ENCODE assay signal across 28 cellular contexts in genomic region chr16:72895951-72896350, GRCh38.
DNase-seq lines count a peak whose midpoint lies in the region; ATAC-seq and TF ChIP-seq lines count a peak whose summit lies in the region.
"Had no signal": no experiment of that assay in that cellular context is flagged by ENCODE, and none has a peak within 500 bp of the region (broad histone marks: within the 10 kb centered on the region; RNA-seq: fewer than 3 reads in every experiment).

No MANE protein-coding gene starts in this region.

- peaks cover 23% of the 10 kb centered on the region for H3K79me2 ChIP-seq in fibroblast of lung (ENCODE audit: control insufficient read depth, insufficient read depth, low read length)
- H3K79me2 ChIP-seq in PC-9 (ENCODE audit: low read depth) = 0 out of 2 replicates have a peak, but pooled peaks cover 2% of the 10 kb centered on the region

- no peaks in the 10 kb centered on the region for H3K9me2 ChIP-seq in PC-9 (ENCODE audit: insufficient read depth)

- H3K4me2 ChIP-seq in fibroblast of lung (ENCODE audit: extremely low read depth, insufficient read depth, low read length) (peak overlapping the region; percentile 56), PC-9 (no peak overlapping the region)

- H2AFZ ChIP-seq in fibroblast of lung (ENCODE audit: low read length) (no peak overlapping the region), PC-9 (no peak overlapping the region)

- no peak overlapping the region for H3K4me3 Mint-ChIP-seq in mesothelial cell of epicardium
- H3K4me3 Mint-ChIP-seq: activated CD4-positive, alpha-beta T cell treated with anti-CD3 and anti-CD28 coated beads for 36 hours; activated CD8-positive, alpha-beta T cell treated with anti-CD3 and anti-CD28 coated beads, Interleukin-2, amount 10 ng/mL, durations not matched to agents 7 days and 5 days; activated naive CD4-positive, alpha-beta T cell treated with anti-CD3 and anti-CD28 coated beads for 36 hours; CD14-positive monocyte; IgD-negative memory B cell; stimulated activated memory B cell treated with anti-CD40 and anti-IgM and Interleukin-4, amounts not matched to agents 10 μg/mL and 1 μg/mL and 100 μg/mL, for 72 hours; T-helper 2 cell treated with Interferon-gamma antibody and Interleukin-4, amounts not matched to agents 5 μg/mL and 100 μg/mL, for 36 hours had no signal

- DNase-seq in Right ventricle myocardium inferior (ENCODE audit: missing footprints) (no peak), cardiac septum (ENCODE audit: low spot score) (no peak), fibroblast of lung (ENCODE audit: low read depth in 2 of 2) (no peak), mesothelial cell of epicardium (ENCODE audit: low spot score in 2 of 2, unreplicated experiment in 2 of 2) (no peak), uterus (peak in 1 of 2 donors; percentile 38), PC-9 (no peak), H7 (no peak), NCI-H526 treated with DMSO at 0.1 percent for 48 hours (lab: John Stamatoyannopoulos, UW) (no peak)
- DNase-seq: activated CD4-positive, alpha-beta T cell treated with anti-CD3 and anti-CD28 coated beads for 36 hours; activated CD8-positive, alpha-beta T cell treated with anti-CD3 and anti-CD28 coated beads, Interleukin-2, amount 10 ng/mL, durations not matched to agents 7 days and 5 days; activated naive CD4-positive, alpha-beta T cell treated with anti-CD3 and anti-CD28 coated beads for 36 hours; effector CD4-positive, alpha-beta T cell; GDM1; left lung; NCI-H1092; NCI-H1694; NK-92 treated with Interleukin-12 subunit alpha and Interleukin-12 subunit beta, amount 100 ng/mL, for 24 hours; posterior cingulate gyrus; SIG-M5; upper lobe of right lung had no signal

- no peaks in the 10 kb centered on the region for H3K9me3 ChIP-seq in fibroblast of lung (ENCODE audit: control insufficient read depth, insufficient read depth, low read depth, low read length)
- no peaks in the 10 kb centered on the region for H3K9me3 ChIP-seq in uterus
- no peaks in the 10 kb centered on the region for H3K9me3 ChIP-seq in PC-9 (ENCODE audit: insufficient read depth, low read depth)
- H3K9me3 ChIP-seq: HAP-1, left lung, neutrophil, upper lobe of right lung had no signal

- no peak for TF ChIP-seq POLR2A in uterus (IDR thresholded peaks at IDR 0.05)

- H4K20me1 ChIP-seq in fibroblast of lung (ENCODE audit: control insufficient read depth, extremely low read depth, insufficient read depth, low read length) = no peaks in the 10 kb centered on the region
- no peaks in the 10 kb centered on the region for H4K20me1 ChIP-seq in PC-9 (ENCODE audit: insufficient read depth)

- H3K4me3 ChIP-seq in fibroblast of lung (replicated peaks in 1 of 4; ENCODE audit: control extremely low read depth in 1 of 4, insufficient read depth in 1 of 4, low read depth in 3 of 4, low read length in 4 of 4) (peak overlapping the region in 1 of 4 experiments; percentile 23), uterus (no peak overlapping the region), PC-9 (no peak overlapping the region), H7 (ENCODE audit: insufficient read depth, low read depth, low read length) (no peak overlapping the region)
- H3K4me3 ChIP-seq: HAP-1, left lung, upper lobe of right lung had no signal

- intact Hi-C loops in Right ventricle myocardium inferior (cut with DNase I) = loop anchor here (5.0 kb wide), 2 partner anchors 36 to 161 kb away; no protein-coding TSS in a partner anchor
- intact Hi-C loops in cardiac septum (cut with DNase I) = no loop called here
- intact Hi-C loops in uterus (cut with DNase I; ENCODE audit: low total_unique reads) = no loop called here
- intact Hi-C loops in PC-9 (cut with micrococcal nuclease; ENCODE audit: unreplicated experiment) = no loop called here

- no peaks in the 10 kb centered on the region for H3K9me3 Mint-ChIP-seq in mesothelial cell of epicardium
- H3K9me3 Mint-ChIP-seq: activated naive CD4-positive, alpha-beta T cell treated with anti-CD3 and anti-CD28 coated beads for 36 hours; stimulated activated memory B cell treated with anti-CD40 and anti-IgM and Interleukin-4, amounts not matched to agents 10 μg/mL and 1 μg/mL and 100 μg/mL, for 72 hours; T-helper 2 cell treated with Interferon-gamma antibody and Interleukin-4, amounts not matched to agents 5 μg/mL and 100 μg/mL, for 36 hours had no signal

- peaks cover 9% of the 10 kb centered on the region for H3K4me1 Mint-ChIP-seq in mesothelial cell of epicardium
- H3K4me1 Mint-ChIP-seq: activated CD4-positive, alpha-beta T cell treated with anti-CD3 and anti-CD28 coated beads for 36 hours; stimulated activated memory B cell treated with anti-CD40 and anti-IgM and Interleukin-4, amounts not matched to agents 10 μg/mL and 1 μg/mL and 100 μg/mL, for 72 hours had no signal

- H3K36me3 Mint-ChIP-seq in mesothelial cell of epicardium = peaks cover 10% of the 10 kb centered on the region

- no peak overlapping the region for H3K9ac ChIP-seq in fibroblast of lung (ENCODE audit: insufficient read depth, low read length)

- H3K36me3 ChIP-seq in fibroblast of lung (ENCODE audit: control insufficient read depth, insufficient read depth, low read length) (peaks cover 2% of the 10 kb centered on the region), uterus (no peaks in the 10 kb centered on the region), PC-9 (ENCODE audit: low read depth) (no peaks in the 10 kb centered on the region), H7 (replicated peaks; ENCODE audit: control insufficient read depth, insufficient read depth, low read length) (no peaks in the 10 kb centered on the region)
- H3K36me3 ChIP-seq: HAP-1, left lung, neutrophil, upper lobe of right lung had no signal

- no peaks in the 10 kb centered on the region for H3K27me3 Mint-ChIP-seq in mesothelial cell of epicardium (ENCODE audit: low read depth)
- H3K27me3 Mint-ChIP-seq: activated CD4-positive, alpha-beta T cell treated with anti-CD3 and anti-CD28 coated beads for 36 hours; IgD-negative memory B cell; stimulated activated memory B cell treated with anti-CD40 and anti-IgM and Interleukin-4, amounts not matched to agents 10 μg/mL and 1 μg/mL and 100 μg/mL, for 72 hours had no signal

- peak overlapping the region; percentile 11 for H3K27ac Mint-ChIP-seq in mesothelial cell of epicardium
- H3K27ac Mint-ChIP-seq: activated CD4-positive, alpha-beta T cell treated with anti-CD3 and anti-CD28 coated beads for 36 hours; activated CD8-positive, alpha-beta T cell treated with anti-CD3 and anti-CD28 coated beads, Interleukin-2, amount 10 ng/mL, durations not matched to agents 7 days and 5 days; activated naive CD4-positive, alpha-beta T cell treated with anti-CD3 and anti-CD28 coated beads for 36 hours; IgD-negative memory B cell; stimulated activated memory B cell treated with anti-CD40 and anti-IgM and Interleukin-4, amounts not matched to agents 10 μg/mL and 1 μg/mL and 100 μg/mL, for 72 hours; T-helper 2 cell treated with Interferon-gamma antibody and Interleukin-4, amounts not matched to agents 5 μg/mL and 100 μg/mL, for 36 hours had no signal

- H3K27me3 ChIP-seq in fibroblast of lung (ENCODE audit: control insufficient read depth, insufficient read depth, low read length) = no peaks in the 10 kb centered on the region
- H3K27me3 ChIP-seq in uterus = no peaks in the 10 kb centered on the region
- H3K27me3 ChIP-seq in PC-9 (ENCODE audit: insufficient read depth, low read depth) = no peaks in the 10 kb centered on the region
- no peaks in the 10 kb centered on the region for H3K27me3 ChIP-seq in H7 (ENCODE audit: control insufficient read depth, insufficient read depth, low read length)
- H3K27me3 ChIP-seq: left lung, neutrophil, upper lobe of right lung had no signal

- H3K4me1 ChIP-seq in fibroblast of lung (ENCODE audit: control insufficient read depth, extremely low read depth, insufficient read depth, low read length) (peaks cover 9% of the 10 kb centered on the region), uterus (no peaks in the 10 kb centered on the region), PC-9 (replicated peaks; ENCODE audit: insufficient read depth) (no peaks in the 10 kb centered on the region)
- H3K4me1 ChIP-seq: HAP-1, left lung, upper lobe of right lung had no signal

- H3K27ac ChIP-seq in fibroblast of lung (ENCODE audit: insufficient read depth, low read length) = no peak overlapping the region
- H3K27ac ChIP-seq in uterus = peak overlapping the region; percentile 61 to 90
- H3K27ac ChIP-seq in PC-9 = no peak overlapping the region
- H3K27ac ChIP-seq: 22Rv1, left lung, neutrophil, upper lobe of right lung had no signal

- peak; percentile 75 for ATAC-seq in Right ventricle myocardium inferior
- ATAC-seq: activated CD4-positive, alpha-beta T cell treated with anti-CD3 and anti-CD28 coated beads for 36 hours; activated CD8-positive, alpha-beta T cell treated with anti-CD3 and anti-CD28 coated beads, Interleukin-2, amount 10 ng/mL, durations not matched to agents 7 days and 5 days; left lung; Panc1; stimulated activated memory B cell treated with anti-CD40 and anti-IgM and Interleukin-4, amounts not matched to agents 10 μg/mL and 1 μg/mL and 100 μg/mL, for 72 hours; upper lobe of right lung had no signal

- POLR2A ChIA-PET in PC-9 (lab: Charles Lee; ENCODE audit: unreplicated experiment) = no interaction called here

- H3F3A ChIP-seq in PC-9 (ENCODE audit: insufficient read depth, low read depth) = no peaks in the 10 kb centered on the region

- no peak for TF ChIP-seq CTCF in fibroblast of lung (conservative IDR thresholded peaks at IDR 0.05 in 1 of 2, IDR thresholded peaks at IDR 0.05 in 1 of 2; ENCODE audit: low read depth in 1 of 2, low read length in 2 of 2)
- no peak for TF ChIP-seq CTCF in mesothelial cell of epicardium (IDR thresholded peaks at IDR 0.05; ENCODE audit: unreplicated experiment)
- no peak for TF ChIP-seq CTCF in uterus (IDR thresholded peaks at IDR 0.05)
- no peak for TF ChIP-seq CTCF in PC-9 (conservative IDR thresholded peaks at IDR 0.05)

- no TSS peak for BruUV-seq in PC-9 (replicated peaks; lab: Mats Ljungman, UMichigan)

- CTCF ChIA-PET in PC-9 (lab: Charles Lee) = no interaction called here

Comparison
In these comparisons a context has a peak if more than half of its experiments do, and no peak if none do; other contexts are left out.
1. H3K27ac ChIP-seq: peak in uterus (2 of 2); none in fibroblast of lung (single experiment) and PC-9 (single experiment).